Comparison of ENCODE assay signal across 33 cellular contexts in genomic region chr17:62380253-62380652, GRCh38. TPM values are rescaled to one million over a fixed set of nuclear protein-coding genes. Genes with fewer than 3 reads are reported as not detected.
"Had no signal": no experiment of that assay in that cellular context is flagged by ENCODE, and none has a peak within 500 bp of the region (broad histone marks: within the 10 kb centered on the region; RNA-seq: fewer than 3 reads in every experiment).

TSS of gene EFCAB3 (plus strand) at chr17:62380553. CDS start at chr17:62382980, 2,427 bp downstream.

- H3K4me1 ChIP-seq: stomach, suprapubic skin, testis, thyroid gland, tibial artery, tibial nerve, transverse colon, upper lobe of left lung, upper lobe of right lung, uterus, vagina had no signal

- ATAC-seq: stimulated activated effector memory CD8-positive, alpha-beta T cell treated with anti-CD3 and anti-CD28 coated beads, Interleukin-12 subunit alpha, Interleukin-12 subunit beta, amount 100 ng/mL, for 72 hours; stimulated activated memory B cell treated with anti-CD40 and anti-IgM and Interleukin-4, amounts not matched to agents 10 μg/mL and 1 μg/mL and 100 μg/mL, for 72 hours; stimulated activated naive B cell treated with anti-CD40 and anti-IgM and Interleukin-4, amounts not matched to agents 10 μg/mL and 1 μg/mL and 100 μg/mL, for 72 hours; stimulated activated naive CD8-positive, alpha-beta T cell treated with anti-CD3 and anti-CD28 coated beads, Interleukin-15, amount 100 ng/mL, for 72 hours; stimulated activated naive CD8-positive, alpha-beta T cell treated with anti-CD3 and anti-CD28 coated beads, Interleukin-15, Interleukin-2, amounts not matched to agents 100 U/mL and 50 U/mL, for 24 hours; upper lobe of right lung had no signal

- H3K27ac Mint-ChIP-seq: stimulated activated effector memory CD8-positive, alpha-beta T cell treated with anti-CD3 and anti-CD28 coated beads, Interleukin-12 subunit alpha, Interleukin-12 subunit beta, amount 100 ng/mL, for 72 hours; stimulated activated memory B cell treated with anti-CD40 and anti-IgM and Interleukin-4, amounts not matched to agents 10 μg/mL and 1 μg/mL and 100 μg/mL, for 72 hours; stimulated activated naive B cell treated with anti-CD40 and anti-IgM and Interleukin-4, amounts not matched to agents 10 μg/mL and 1 μg/mL and 100 μg/mL, for 72 hours; stimulated activated naive CD8-positive, alpha-beta T cell treated with anti-CD3 and anti-CD28 coated beads, Interleukin-15, amount 100 ng/mL, for 72 hours; stimulated activated naive CD8-positive, alpha-beta T cell treated with anti-CD3 and anti-CD28 coated beads, Interleukin-15, Interleukin-2, amounts not matched to agents 100 ng/mL and 50 ng/mL, for 24 hours; type B pancreatic cell had no signal

- H3K4me1 Mint-ChIP-seq: stimulated activated effector memory CD8-positive, alpha-beta T cell treated with anti-CD3 and anti-CD28 coated beads, Interleukin-12 subunit alpha, Interleukin-12 subunit beta, amount 100 ng/mL, for 72 hours; stimulated activated memory B cell treated with anti-CD40 and anti-IgM and Interleukin-4, amounts not matched to agents 10 μg/mL and 1 μg/mL and 100 μg/mL, for 72 hours; stimulated activated naive B cell treated with anti-CD40 and anti-IgM and Interleukin-4, amounts not matched to agents 10 μg/mL and 1 μg/mL and 100 μg/mL, for 72 hours; stimulated activated naive CD8-positive, alpha-beta T cell treated with anti-CD3 and anti-CD28 coated beads, Interleukin-15, amount 100 ng/mL, for 72 hours had no signal

- DNase-seq: stimulated activated CD4-positive, alpha-beta T cell treated with anti-CD3 and anti-CD28 coated beads, Interleukin-2, amount 100 ng/mL, for 48 hours; stimulated activated CD4-positive, alpha-beta T cell treated with anti-CD3 and anti-CD28 coated beads, Interleukin-4, amount 100 ng/mL, for 1 hour; stimulated activated CD4-positive, alpha-beta T cell treated with anti-CD3 and anti-CD28 coated beads, Interleukin-4, amount 100 ng/mL, for 24 hours; stimulated activated CD4-positive, alpha-beta T cell treated with anti-CD3 and anti-CD28 coated beads, Interleukin-4, amount 100 ng/mL, for 4 hours; stimulated activated CD8-positive, alpha-beta memory T cell treated with anti-CD3 and anti-CD28 coated beads, Interleukin-4, amount 100 ng/mL, for 48 hours; stimulated activated naive B cell treated with anti-CD40 and anti-IgM and Interleukin-4, amounts not matched to agents 10 μg/mL and 1 μg/mL and 100 μg/mL, for 72 hours; stimulated activated naive CD4-positive, alpha-beta T cell; stimulated activated naive CD4-positive, alpha-beta T cell treated with Interleukin-2 at 50 U/mL for 16 hours; stimulated activated naive CD8-positive, alpha-beta T cell treated with anti-CD3 and anti-CD28 coated beads, Interleukin-15, amount 100 ng/mL, for 72 hours; stimulated activated naive CD8-positive, alpha-beta T cell treated with anti-CD3 and anti-CD28 coated beads, Interleukin-15, Interleukin-2, amounts not matched to agents 100 U/mL and 50 U/mL, for 24 hours; stomach; substantia nigra; testis; thyroid gland; tibial artery; transverse colon; trophoblast cell; upper lobe of left lung; upper lobe of right lung; uterus had no signal

- H3K9me3 ChIP-seq: stomach, suprapubic skin, testis, thoracic aorta, thyroid gland, tibial artery, tibial nerve, transverse colon, upper lobe of left lung, upper lobe of right lung, uterus, vagina had no signal

- H3K36me3 ChIP-seq: stomach, suprapubic skin, thoracic aorta, thyroid gland, tibial artery, tibial nerve, transverse colon, upper lobe of left lung, upper lobe of right lung, uterus, vagina had no signal

- H3K4me3 Mint-ChIP-seq: stimulated activated effector memory CD8-positive, alpha-beta T cell treated with anti-CD3 and anti-CD28 coated beads, Interleukin-12 subunit alpha, Interleukin-12 subunit beta, amount 100 ng/mL, for 72 hours; stimulated activated memory B cell treated with anti-CD40 and anti-IgM and Interleukin-4, amounts not matched to agents 10 μg/mL and 1 μg/mL and 100 μg/mL, for 72 hours; stimulated activated naive B cell treated with anti-CD40 and anti-IgM and Interleukin-4, amounts not matched to agents 10 μg/mL and 1 μg/mL and 100 μg/mL, for 72 hours; stimulated activated naive CD8-positive, alpha-beta T cell treated with anti-CD3 and anti-CD28 coated beads, Interleukin-15, amount 100 ng/mL, for 72 hours; stimulated activated naive CD8-positive, alpha-beta T cell treated with anti-CD3 and anti-CD28 coated beads, Interleukin-15, Interleukin-2, amounts not matched to agents 100 ng/mL and 50 ng/mL, for 24 hours; type B pancreatic cell had no signal

- H3K4me3 ChIP-seq: stomach, suprapubic skin, testis, thoracic aorta, thyroid gland, tibial artery, tibial nerve, transverse colon, upper lobe of left lung, upper lobe of right lung, uterus, vagina had no signal

- H3K9me3 Mint-ChIP-seq: stimulated activated effector memory CD8-positive, alpha-beta T cell treated with anti-CD3 and anti-CD28 coated beads, Interleukin-12 subunit alpha, Interleukin-12 subunit beta, amount 100 ng/mL, for 72 hours; stimulated activated memory B cell treated with anti-CD40 and anti-IgM and Interleukin-4, amounts not matched to agents 10 μg/mL and 1 μg/mL and 100 μg/mL, for 72 hours; stimulated activated naive CD8-positive, alpha-beta T cell treated with anti-CD3 and anti-CD28 coated beads, Interleukin-15, amount 100 ng/mL, for 72 hours; stimulated activated naive CD8-positive, alpha-beta T cell treated with anti-CD3 and anti-CD28 coated beads, Interleukin-15, Interleukin-2, amounts not matched to agents 100 ng/mL and 50 ng/mL, for 24 hours; type B pancreatic cell had no signal

- H3K27ac ChIP-seq: stomach, suprapubic skin, testis, thoracic aorta, thyroid gland, tibial artery, tibial nerve, transverse colon, upper lobe of left lung, upper lobe of right lung, uterus, vagina had no signal

- H3K36me3 Mint-ChIP-seq: stimulated activated effector memory CD8-positive, alpha-beta T cell treated with anti-CD3 and anti-CD28 coated beads, Interleukin-12 subunit alpha, Interleukin-12 subunit beta, amount 100 ng/mL, for 72 hours; stimulated activated memory B cell treated with anti-CD40 and anti-IgM and Interleukin-4, amounts not matched to agents 10 μg/mL and 1 μg/mL and 100 μg/mL, for 72 hours; stimulated activated naive B cell treated with anti-CD40 and anti-IgM and Interleukin-4, amounts not matched to agents 10 μg/mL and 1 μg/mL and 100 μg/mL, for 72 hours; type B pancreatic cell had no signal

- H3K27me3 ChIP-seq: testis, thyroid gland, tibial nerve, upper lobe of left lung, uterus, vagina had no signal

RNA-seq across cellular contexts. Expression of gene EFCAB3, which starts in this region (rescaled TPM):
- total RNA-seq: stomach, subcutaneous adipose tissue, suprapubic skin, temporal lobe, thoracic aorta, thyroid gland, tibial nerve, transverse colon, upper lobe of left lung, upper lobe of right lung, ureter, urinary bladder, uterus, vagina had no signal
- polyA plus RNA-seq: stomach, thymus, urinary bladder had no signal
